ENCODE assay signal across 1 cellular context in the genomic region with DNA sequence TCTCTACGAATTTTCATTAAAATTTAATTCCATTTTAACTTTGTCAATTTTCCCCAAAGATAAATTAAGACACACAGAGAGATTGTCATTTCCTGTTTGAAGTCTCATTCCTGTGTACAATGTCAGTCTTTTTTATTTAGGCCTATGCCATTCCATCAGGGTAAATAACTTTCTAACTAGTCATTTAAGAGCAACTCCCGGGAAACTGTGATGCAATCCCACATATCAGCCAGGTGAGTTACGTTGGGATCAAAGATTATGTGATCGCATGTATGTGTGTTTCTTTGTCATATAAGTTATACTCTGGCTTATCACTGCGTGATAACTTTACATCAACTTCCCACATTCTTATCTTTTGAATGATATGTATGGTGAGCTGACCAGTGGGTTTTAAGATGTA.
TF ChIP-seq lines count a peak whose summit lies in the region.

No MANE protein-coding gene starts in this region.

TF ChIP-seq in liver, 16 proteins besides CTCF, POLR2A, EP300 and RAD21 (continued from another document):
- TF ChIP-seq JUND (IDR thresholded peaks at IDR 0.05) (peak in 1 of 2 donors; percentile 52), GABPA (IDR thresholded peaks at IDR 0.05 in 1 of 2, conservative IDR thresholded peaks at IDR 0.05 in 1 of 2) (no peak), HNF4A (conservative IDR thresholded peaks at IDR 0.05) (peak in 1 of 2 donors; percentile 68), SP1 (IDR thresholded peaks at IDR 0.05) (no peak), FOXA1 (IDR thresholded peaks at IDR 0.05) (no peak), TAF1 (conservative IDR thresholded peaks at IDR 0.05) (no peak)
